Comparison of ENCODE assay signal across 9 cellular contexts in genomic region chr5:40410939-40411635, GRCh38.
DNase-seq lines count a peak whose midpoint lies in the region; ATAC-seq, FAIRE-seq and TF ChIP-seq lines count a peak whose summit lies in the region.
"Had no signal": no experiment of that assay in that cellular context is flagged by ENCODE, and none has a peak within 500 bp of the region (broad histone marks: within the 10 kb centered on the region; RNA-seq: fewer than 3 reads in every experiment).

No MANE protein-coding gene starts in this region.

- intact Hi-C loops in kidney (cut with DNase I): no loop called here

- no peak overlapping the region for H3K27ac Mint-ChIP-seq in WTC11

- no peaks in the 10 kb centered on the region for H3K36me3 Mint-ChIP-seq in WTC11

- no peaks in the 10 kb centered on the region for H3K9me3 ChIP-seq in RWPE2 (ENCODE audit: severe bottlenecking)
- no peaks in the 10 kb centered on the region for H3K9me3 ChIP-seq in kidney (ENCODE audit: control insufficient read depth in 1 of 2, low read length in 2 of 2)

- TF ChIP-seq CTCF in RWPE2 (IDR thresholded peaks at IDR 0.05; ENCODE audit: poor library complexity, severe bottlenecking) (no peak), fibroblast of mammary gland (conservative IDR thresholded peaks at IDR 0.05; ENCODE audit: control insufficient read depth, insufficient read depth, low read depth, low read length) (no peak), kidney (IDR thresholded peaks at IDR 0.05; ENCODE audit: borderline replicate concordance, extremely low read depth, insufficient read depth) (no peak), WTC11 (IDR thresholded peaks at IDR 0.05) (no peak)

- POLR2A ChIA-PET in WTC11 (lab: Charles Lee): no interaction called here

- H3K9ac ChIP-seq in kidney (ENCODE audit: low read length in 2 of 2): no peak overlapping the region

- no peaks in the 10 kb centered on the region for H3K27me3 ChIP-seq in RWPE2 (ENCODE audit: insufficient read depth, poor library complexity, severe bottlenecking)

- H3K4me1 Mint-ChIP-seq in WTC11: no peaks in the 10 kb centered on the region

- H3K27ac ChIP-seq in RWPE2 (ENCODE audit: poor library complexity, severe bottlenecking) (peak overlapping the region; percentile 98), kidney (ENCODE audit: low read depth in 2 of 2, low read length in 2 of 2) (peak overlapping the region in 1 of 2 donors; percentile 9)

- peak; percentile 88 for ATAC-seq in RWPE2 (ENCODE audit: low read depth)
- no peak for ATAC-seq in HG03108 (IDR thresholded peaks at IDR 0.05; ENCODE audit: unreplicated experiment)
- ATAC-seq in WTC11: no peak

- no peaks in the 10 kb centered on the region for H3K27me3 Mint-ChIP-seq in WTC11 (ENCODE audit: low read depth)

- no peak overlapping the region for H3K4me3 Mint-ChIP-seq in WTC11

- H3K4me1 ChIP-seq in RWPE2 (ENCODE audit: insufficient read depth, poor library complexity, severe bottlenecking): peaks cover 45% of the 10 kb centered on the region
- no peaks in the 10 kb centered on the region for H3K4me1 ChIP-seq in kidney (ENCODE audit: control insufficient read depth in 1 of 2, insufficient read depth in 1 of 2, low read depth in 1 of 2, low read length in 2 of 2)

- DNase-seq in GM03348 (ENCODE audit: low spot score): peak; percentile 29
- DNase-seq in RWPE2 (ENCODE audit: low spot score): peak; percentile 87
- DNase-seq in fibroblast of mammary gland (ENCODE audit: low read depth): peak; percentile 53
- peak; percentile 16 for DNase-seq in putamen (ENCODE audit: low spot score)
- no peak for DNase-seq in central memory CD4-positive, alpha-beta T cell
- no peak for DNase-seq in kidney
- no peak for DNase-seq in WTC11 (ENCODE audit: low spot score)
- DNase-seq: NCI-H1436 treated with DMSO at 0.1 percent for 48 hours had no signal

- H3K36me3 ChIP-seq in RWPE2 (ENCODE audit: low read depth) (no peaks in the 10 kb centered on the region), kidney (ENCODE audit: control insufficient read depth in 1 of 2, insufficient read depth in 2 of 2, low read length in 2 of 2) (no peaks in the 10 kb centered on the region)

- H3K4me3 ChIP-seq in RWPE2 (ENCODE audit: severe bottlenecking) (no peak overlapping the region), fibroblast of mammary gland (ENCODE audit: control insufficient read depth, low read depth, low read length) (no peak overlapping the region), kidney (ENCODE audit: low read length in 2 of 2) (no peak overlapping the region)

- no peak for FAIRE-seq in kidney (lab: Jason Lieb, UNC)

- CTCF ChIA-PET in WTC11 (lab: Charles Lee): no interaction called here

- H3K9me3 Mint-ChIP-seq in WTC11: peaks cover 5% of the 10 kb centered on the region

TF ChIP-seq in WTC11, 78 proteins besides CTCF, POLR2A, EP300 and RAD21:
- no peak for TF ChIP-seq JAZF1 (CRISPR knock-in tag; IDR thresholded peaks at IDR 0.05)
- no peak for TF ChIP-seq EMX1 (CRISPR knock-in tag; IDR thresholded peaks at IDR 0.05)
- TF ChIP-seq, protein P1, sequence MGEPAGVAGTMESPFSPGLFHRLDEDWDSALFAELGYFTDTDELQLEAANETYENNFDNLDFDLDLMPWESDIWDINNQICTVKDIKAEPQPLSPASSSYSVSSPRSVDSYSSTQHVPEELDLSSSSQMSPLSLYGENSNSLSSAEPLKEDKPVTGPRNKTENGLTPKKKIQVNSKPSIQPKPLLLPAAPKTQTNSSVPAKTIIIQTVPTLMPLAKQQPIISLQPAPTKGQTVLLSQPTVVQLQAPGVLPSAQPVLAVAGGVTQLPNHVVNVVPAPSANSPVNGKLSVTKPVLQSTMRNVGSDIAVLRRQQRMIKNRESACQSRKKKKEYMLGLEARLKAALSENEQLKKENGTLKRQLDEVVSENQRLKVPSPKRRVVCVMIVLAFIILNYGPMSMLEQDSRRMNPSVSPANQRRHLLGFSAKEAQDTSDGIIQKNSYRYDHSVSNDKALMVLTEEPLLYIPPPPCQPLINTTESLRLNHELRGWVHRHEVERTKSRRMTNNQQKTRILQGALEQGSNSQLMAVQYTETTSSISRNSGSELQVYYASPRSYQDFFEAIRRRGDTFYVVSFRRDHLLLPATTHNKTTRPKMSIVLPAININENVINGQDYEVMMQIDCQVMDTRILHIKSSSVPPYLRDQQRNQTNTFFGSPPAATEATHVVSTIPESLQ (CRISPR knock-in tag; IDR thresholded peaks at IDR 0.05): no peak
- TF ChIP-seq CREM (CRISPR knock-in tag; IDR thresholded peaks at IDR 0.05): no peak
- TF ChIP-seq TEAD4 (CRISPR knock-in tag; IDR thresholded peaks at IDR 0.05): no peak
- TF ChIP-seq TCF7 (CRISPR knock-in tag; IDR thresholded peaks at IDR 0.05; ENCODE audit: low read depth): no peak

Comparison
In these comparisons a context has a peak if more than half of its experiments do, and no peak if none do; other contexts are left out.
1. DNase-seq: peak in GM03348 (single experiment), RWPE2 (single experiment), fibroblast of mammary gland (single experiment) and putamen (single experiment); none in central memory CD4-positive, alpha-beta T cell (single experiment), kidney (single experiment) and WTC11 (single experiment).